10 cellular contexts compared by ENCODE assay signal in the genomic region with DNA sequence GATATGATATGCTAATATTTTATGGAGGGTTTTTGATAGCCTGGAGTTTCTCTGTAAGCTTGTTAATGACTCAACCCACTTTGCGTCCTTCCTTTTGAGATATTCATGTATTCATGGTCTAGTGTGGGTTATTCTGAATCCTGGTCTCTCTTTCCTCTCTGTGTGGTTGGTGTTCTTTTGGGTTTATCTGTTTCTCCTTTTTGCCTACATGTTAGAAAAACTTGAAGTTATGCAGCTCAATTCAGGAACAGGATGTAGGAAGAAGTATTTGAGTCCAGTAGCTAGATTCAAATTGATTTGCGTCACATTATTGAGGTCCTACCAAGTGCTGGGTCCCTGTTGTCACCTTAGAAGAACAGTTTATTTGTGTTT. TPM values are rescaled to one million over a fixed set of nuclear protein-coding genes. Genes with fewer than 3 reads are reported as not detected.
DNase-seq lines count a peak whose midpoint lies in the region; ATAC-seq and TF ChIP-seq lines count a peak whose summit lies in the region.
"Had no signal": no experiment of that assay in that cellular context is flagged by ENCODE, and none has a peak within 500 bp of the region (broad histone marks: within the 10 kb centered on the region; RNA-seq: fewer than 3 reads in every experiment).

No MANE protein-coding gene starts in this region.

- H3K4me1 Mint-ChIP-seq in activated CD4-positive, alpha-beta T cell treated with anti-CD3 and anti-CD28 coated beads, Interleukin-2, amount 10 ng/mL, durations not matched to agents 24 days and 14 days: peaks cover 77% of the 10 kb centered on the region
- peaks cover 52% of the 10 kb centered on the region for H3K4me1 Mint-ChIP-seq in glutamatergic neuron (ENCODE audit: low read depth, unreplicated experiment)
- peaks cover 98% of the 10 kb centered on the region for H3K4me1 Mint-ChIP-seq in stimulated activated naive CD8-positive, alpha-beta T cell treated with anti-CD3 and anti-CD28 coated beads, Interleukin-15, amount 100 ng/mL, for 72 hours

- no peak overlapping the region for H3K4me3 ChIP-seq in SJSA1

- peak overlapping the region; percentile 33; the same call in 1 of the 2 replicates for H3K27ac ChIP-seq in SJSA1

- peaks cover 30% of the 10 kb centered on the region for H3K36me3 Mint-ChIP-seq in activated CD4-positive, alpha-beta T cell treated with anti-CD3 and anti-CD28 coated beads, Interleukin-2, amount 10 ng/mL, durations not matched to agents 24 days and 14 days (ENCODE audit: low read depth)
- peaks cover 3% of the 10 kb centered on the region for H3K36me3 Mint-ChIP-seq in glutamatergic neuron (ENCODE audit: unreplicated experiment)

- no peaks in the 10 kb centered on the region for H3K27me3 ChIP-seq in SJSA1 (replicated peaks)

- no peak for DNase-seq in activated CD4-positive, alpha-beta T cell treated with anti-CD3 and anti-CD28 coated beads, Interleukin-2, amount 10 ng/mL, durations not matched to agents 24 days and 14 days
- no peak for DNase-seq in activated CD4-positive, alpha-beta T cell treated with anti-CD3 and anti-CD28 coated beads for 4 hours
- DNase-seq in SJSA1 (ENCODE audit: low read depth in 1 of 2, low spot score in 2 of 2): no peak
- DNase-seq in glutamatergic neuron: no peak
- no peak for DNase-seq in stimulated activated naive CD8-positive, alpha-beta T cell treated with anti-CD3 and anti-CD28 coated beads, Interleukin-15, amount 100 ng/mL, for 72 hours
- no peak for DNase-seq in GM19240 (ENCODE audit: insufficient read length, low spot score)
- no peak for DNase-seq in DMS114 treated with DMSO at 0.1 percent for 48 hours (lab: John Stamatoyannopoulos, UW; ENCODE audit: unreplicated experiment)
- DNase-seq: activated gamma-delta T cell, small intestine had no signal

- intact Hi-C loops in activated CD4-positive, alpha-beta T cell treated with anti-CD3 and anti-CD28 coated beads, Interleukin-2, amount 10 ng/mL, durations not matched to agents 24 days and 14 days (cut with micrococcal nuclease): loop anchor here (2.0 to 5.0 kb wide), 2 partner anchors 13 to 38 kb away; no protein-coding TSS in a partner anchor

- H3K27ac Mint-ChIP-seq in activated CD4-positive, alpha-beta T cell treated with anti-CD3 and anti-CD28 coated beads, Interleukin-2, amount 10 ng/mL, durations not matched to agents 24 days and 14 days: peak overlapping the region; percentile 87
- H3K27ac Mint-ChIP-seq in glutamatergic neuron (ENCODE audit: unreplicated experiment): peak overlapping the region; percentile 92
- peak overlapping the region; percentile 96 for H3K27ac Mint-ChIP-seq in stimulated activated naive CD8-positive, alpha-beta T cell treated with anti-CD3 and anti-CD28 coated beads, Interleukin-15, amount 100 ng/mL, for 72 hours

- H3K4me1 ChIP-seq in SJSA1 (replicated peaks): peaks cover 36% of the 10 kb centered on the region

- H3K9me3 Mint-ChIP-seq in activated CD4-positive, alpha-beta T cell treated with anti-CD3 and anti-CD28 coated beads, Interleukin-2, amount 10 ng/mL, durations not matched to agents 24 days and 14 days: no peaks in the 10 kb centered on the region
- peaks cover 10% of the 10 kb centered on the region for H3K9me3 Mint-ChIP-seq in glutamatergic neuron (ENCODE audit: unreplicated experiment)
- no peaks in the 10 kb centered on the region for H3K9me3 Mint-ChIP-seq in stimulated activated naive CD8-positive, alpha-beta T cell treated with anti-CD3 and anti-CD28 coated beads, Interleukin-15, amount 100 ng/mL, for 72 hours

- H3K36me3 ChIP-seq in SJSA1: no peaks in the 10 kb centered on the region

- H3K9me3 ChIP-seq in SJSA1 (replicated peaks): no peaks in the 10 kb centered on the region

- H3K27me3 Mint-ChIP-seq in activated CD4-positive, alpha-beta T cell treated with anti-CD3 and anti-CD28 coated beads, Interleukin-2, amount 10 ng/mL, durations not matched to agents 24 days and 14 days: no peaks in the 10 kb centered on the region
- peaks cover 5% of the 10 kb centered on the region for H3K27me3 Mint-ChIP-seq in glutamatergic neuron (ENCODE audit: unreplicated experiment)
- H3K27me3 Mint-ChIP-seq in stimulated activated naive CD8-positive, alpha-beta T cell treated with anti-CD3 and anti-CD28 coated beads, Interleukin-15, amount 100 ng/mL, for 72 hours: no peaks in the 10 kb centered on the region

- TF ChIP-seq CTCF in glutamatergic neuron (IDR thresholded peaks at IDR 0.05; ENCODE audit: partially characterized antibody, unreplicated experiment): no peak

- peak overlapping the region; percentile 60 for H3K4me3 Mint-ChIP-seq in activated CD4-positive, alpha-beta T cell treated with anti-CD3 and anti-CD28 coated beads, Interleukin-2, amount 10 ng/mL, durations not matched to agents 24 days and 14 days
- H3K4me3 Mint-ChIP-seq in glutamatergic neuron (ENCODE audit: unreplicated experiment): peak overlapping the region; percentile 67
- H3K4me3 Mint-ChIP-seq in stimulated activated naive CD8-positive, alpha-beta T cell treated with anti-CD3 and anti-CD28 coated beads, Interleukin-15, amount 100 ng/mL, for 72 hours: peak overlapping the region; percentile 82 to 86

- no peak for ATAC-seq in stimulated activated naive CD8-positive, alpha-beta T cell treated with anti-CD3 and anti-CD28 coated beads, Interleukin-15, amount 100 ng/mL, for 72 hours
- ATAC-seq in activated CD4-positive, CD25-positive, alpha-beta regulatory T cell treated with anti-CD3 and anti-CD28 coated beads, Interleukin-2, amount 50 U/mL, for 24 hours: no peak

RNA-seq across cellular contexts. Expression of gene CMTM7, which starts 28.1 kb away (rescaled TPM):
- 45.0 and 46.3 TPM in 2 replicates for total RNA-seq in activated CD4-positive, alpha-beta T cell treated with anti-CD3 and anti-CD28 coated beads, Interleukin-2, amount 10 ng/mL, durations not matched to agents 24 days and 14 days
- total RNA-seq in SJSA1 (2014; rRNA removed; shearing (Covaris generic)): 3.3 and 7.0 TPM in 2 replicates
- 95.5 TPM for total RNA-seq in glutamatergic neuron (ENCODE audit: unreplicated experiment)
